In the genomic region with DNA sequence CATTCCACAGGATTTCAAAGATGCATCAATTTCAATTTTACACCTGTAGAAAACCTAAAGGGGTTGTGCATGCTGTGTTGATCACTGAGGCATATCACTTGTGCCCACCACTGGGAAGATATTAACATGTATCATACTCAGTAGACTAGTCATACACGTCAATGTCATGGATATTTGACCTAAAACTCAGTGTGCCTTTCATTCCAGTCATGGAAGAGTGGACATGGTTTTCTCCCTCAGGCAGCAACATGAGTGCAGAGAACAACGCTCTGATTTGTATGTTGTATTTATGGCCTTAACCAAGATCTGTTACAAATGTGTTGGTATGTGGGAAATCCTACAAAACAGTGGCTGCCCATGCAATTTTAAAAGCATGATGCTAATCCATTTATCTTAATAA, we compare ENCODE assay signal across 32 cellular contexts. TPM values are rescaled to one million over a fixed set of nuclear protein-coding genes. Genes with fewer than 3 reads are reported as not detected.
"Had no signal": no experiment of that assay in that cellular context is flagged by ENCODE, and none has a peak within 500 bp of the region (broad histone marks: within the 10 kb centered on the region; RNA-seq: fewer than 3 reads in every experiment).

No MANE protein-coding gene starts in this region.

- ATAC-seq: activated CD4-positive, alpha-beta T cell treated with anti-CD3 and anti-CD28 coated beads for 36 hours; activated CD4-positive, CD25-positive, alpha-beta regulatory T cell treated with anti-CD3 and anti-CD28 coated beads, Interleukin-2, amount 50 U/mL, for 24 hours; activated CD8-positive, alpha-beta T cell treated with anti-CD3 and anti-CD28 coated beads, Interleukin-2, amount 10 ng/mL, durations not matched to agents 7 days and 5 days; activated naive CD4-positive, alpha-beta T cell treated with anti-CD3 and anti-CD28 coated beads, Interleukin-2, amount 50 U/mL, for 72 hours; body of pancreas; PC-3; WTC11 had no signal

- FAIRE-seq: astrocyte, bronchial epithelial cell had no signal

- H3K36me3 ChIP-seq: adrenal gland, Peyer's patch, SJSA1 had no signal

- DNase-seq: activated CD4-positive, alpha-beta T cell treated with anti-CD3 and anti-CD28 coated beads for 36 hours; activated CD4-positive, alpha-beta T cell treated with anti-CD3 and anti-CD28 coated beads, Interleukin-2, amount 10 ng/mL, durations not matched to agents 7 days and 5 days; activated CD4-positive, alpha-beta T cell treated with anti-CD3 and anti-CD28 coated beads, Interleukin-2, amount 50 U/mL, for 48 hours; activated CD8-positive, alpha-beta T cell treated with anti-CD3 and anti-CD28 coated beads, Interleukin-2, amount 10 ng/mL, durations not matched to agents 7 days and 5 days; activated gamma-delta T cell treated with Interleukin-2 at 50 U/mL for 16 hours; activated naive CD4-positive, alpha-beta T cell treated with anti-CD3 and anti-CD28 coated beads for 36 hours; activated T-cell treated with anti-CD3 and anti-CD28 coated beads, Interleukin-2, amount 50 U/mL, for 24 hours; adrenal gland; body of pancreas; caudate nucleus; NCI-H1092 treated with DMSO at 0.1 percent for 48 hours; NCI-H1417; NCI-H146; NCI-H187; NCI-H2029 treated with DMSO at 0.1 percent for 48 hours; NCI-H2107; NCI-H2171; NCI-H226; NCI-H446 treated with DMSO at 0.1 percent for 48 hours; NCI-H524 treated with DMSO at 0.1 percent for 48 hours; Peyer's patch; RPMI8226; SHP77 treated with DMSO at 0.1 percent for 48 hours; SK-N-SH had no signal

- H3K4me3 ChIP-seq: adrenal gland, body of pancreas, Peyer's patch, SJSA1 had no signal

- H3K9me3 ChIP-seq: adrenal gland, body of pancreas, Peyer's patch, SJSA1, SK-N-SH had no signal

- H3K27ac ChIP-seq: adrenal gland, body of pancreas, KMS-11, Peyer's patch, SJSA1 had no signal

- H3K27me3 ChIP-seq: body of pancreas, Peyer's patch, SJSA1 had no signal

- H3K4me1 ChIP-seq: adrenal gland, body of pancreas, Peyer's patch, SJSA1 had no signal

RNA-seq across cellular contexts. Expression of gene LHX9, which starts 20.9 kb away (rescaled TPM):
- total RNA-seq: activated CD4-positive, alpha-beta T cell treated with anti-CD3 and anti-CD28 coated beads for 36 hours; activated CD4-positive, alpha-beta T cell treated with anti-CD3 and anti-CD28 coated beads, Interleukin-2, amount 10 ng/mL, durations not matched to agents 7 days and 5 days; activated CD8-positive, alpha-beta T cell treated with anti-CD3 and anti-CD28 coated beads, Interleukin-2, amount 10 ng/mL, durations not matched to agents 7 days and 5 days; activated naive CD4-positive, alpha-beta T cell treated with anti-CD3 and anti-CD28 coated beads for 36 hours; activated naive CD4-positive, alpha-beta T cell treated with anti-CD3 and anti-CD28 coated beads, Interleukin-2, amount 50 U/mL, for 72 hours; astrocyte; body of pancreas; bronchial epithelial cell; Peyer's patch; WTC11 had no signal
